ENCODE assay signal across 13 cellular contexts in the genomic region with DNA sequence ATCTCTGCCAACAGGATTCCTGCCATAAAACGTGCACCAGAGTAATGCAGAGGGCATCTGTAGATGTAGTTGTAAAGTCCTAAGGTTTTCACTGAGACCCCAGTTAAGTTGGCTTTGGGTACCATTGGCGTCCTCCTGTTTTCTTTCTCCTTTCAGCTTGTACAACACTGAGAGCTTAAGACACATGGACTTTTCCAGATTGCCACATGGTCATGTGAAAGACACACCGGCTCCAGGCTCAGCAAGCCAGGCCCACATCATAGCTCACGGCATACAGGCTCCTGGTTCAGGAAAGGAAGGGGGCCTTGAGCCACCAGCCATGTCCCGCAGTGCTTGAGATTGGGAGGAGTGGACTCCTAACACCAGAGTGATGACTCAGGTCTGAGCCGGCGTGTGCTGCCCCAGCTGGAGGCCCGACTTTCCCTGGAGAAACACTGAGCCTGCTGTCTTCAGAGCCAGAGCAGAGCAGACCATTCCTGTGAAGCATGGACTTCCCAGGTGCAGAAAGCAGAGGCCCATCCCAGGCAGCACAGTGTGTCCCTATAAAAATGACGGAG.
DNase-seq lines count a peak whose midpoint lies in the region; ATAC-seq and TF ChIP-seq lines count a peak whose summit lies in the region.
"Had no signal": no experiment of that assay in that cellular context is flagged by ENCODE, and none has a peak within 500 bp of the region (broad histone marks: within the 10 kb centered on the region; RNA-seq: fewer than 3 reads in every experiment).

No MANE protein-coding gene starts in this region.

- no peak for TF ChIP-seq CTCF in MCF 10A (IDR thresholded peaks at IDR 0.05; ENCODE audit: unreplicated experiment)
- no peak for TF ChIP-seq CTCF in breast epithelium (IDR thresholded peaks at IDR 0.05)
- TF ChIP-seq CTCF in choroid plexus epithelial cell (conservative IDR thresholded peaks at IDR 0.05; ENCODE audit: low read depth, low read length), result no peak

- WGBS in aorta, 2 donors, result 16 to 23% methylated on average over 9 of the region's 9 CpGs

- CTCF ChIA-PET in MCF 10A (lab: Yijun Ruan, JAX), result no interaction called here

- H3K36me3 ChIP-seq in breast epithelium (no peaks in the 10 kb centered on the region), aorta (ENCODE audit: control insufficient read depth in 1 of 2, insufficient read depth in 2 of 2, low read length in 1 of 2) (no peaks in the 10 kb centered on the region)

- H3K4me3 ChIP-seq in breast epithelium (no peak overlapping the region), choroid plexus epithelial cell (ENCODE audit: low read depth, low read length) (no peak overlapping the region), aorta (ENCODE audit: low read length in 2 of 2) (no peak overlapping the region)
- H3K4me3 ChIP-seq: testis had no signal

- no peaks in the 10 kb centered on the region for H3K4me1 Mint-ChIP-seq in MCF 10A (ENCODE audit: insufficient read depth, unreplicated experiment)
- H3K4me1 Mint-ChIP-seq: activated CD4-positive, alpha-beta T cell treated with anti-CD3 and anti-CD28 coated beads for 36 hours had no signal

- H3K4me1 ChIP-seq in breast epithelium, result no peaks in the 10 kb centered on the region
- H3K4me1 ChIP-seq in aorta (ENCODE audit: control insufficient read depth in 1 of 2, insufficient read depth in 2 of 2, low read length in 2 of 2), result peaks cover 3 to 4% of the 10 kb centered on the region in 2 donors

- no peak for TF ChIP-seq POLR2A in breast epithelium (IDR thresholded peaks at IDR 0.05)

- no peak overlapping the region for H3K4me3 Mint-ChIP-seq in MCF 10A (ENCODE audit: unreplicated experiment)
- H3K4me3 Mint-ChIP-seq: activated CD4-positive, alpha-beta T cell treated with anti-CD3 and anti-CD28 coated beads for 36 hours had no signal

- DNase-seq in MCF 10A (ENCODE audit: unreplicated experiment) (peak; percentile 53), breast epithelium (ENCODE audit: low spot score in 2 of 2) (no peak), choroid plexus epithelial cell (ENCODE audit: low read depth) (peak; percentile 93), kidney glomerular epithelial cell (lab: John Stamatoyannopoulos, UW) (peak; percentile 27), aorta (peak; percentile 72 to 85), KG1 (lab: John Stamatoyannopoulos, UW) (no peak)
- DNase-seq: activated CD4-positive, alpha-beta T cell treated with anti-CD3 and anti-CD28 coated beads for 36 hours; activated naive CD4-positive, alpha-beta T cell; OCI-M1; testis had no signal

- no peaks in the 10 kb centered on the region for H3K9me3 Mint-ChIP-seq in MCF 10A (ENCODE audit: unreplicated experiment)

- H3K9me3 ChIP-seq in breast epithelium (peaks cover 0 to 4% of the 10 kb centered on the region in 2 donors), aorta (ENCODE audit: control insufficient read depth, low read length) (no peaks in the 10 kb centered on the region)
- H3K9me3 ChIP-seq: testis had no signal

- intact Hi-C loops in MCF 10A (cut with micrococcal nuclease), result no loop called here
- intact Hi-C loops in breast epithelium (cut with DNase I; ENCODE audit: low total_unique reads), result no loop called here
- intact Hi-C loops in aorta (cut with DNase I), result loop anchor here in 1 of 2 donors (5.0 kb wide), 1 partner anchor 53 kb away; no protein-coding TSS in a partner anchor

- no peaks in the 10 kb centered on the region for H3K36me3 Mint-ChIP-seq in MCF 10A (ENCODE audit: insufficient read depth, unreplicated experiment)

- no peaks in the 10 kb centered on the region for H3K27me3 Mint-ChIP-seq in MCF 10A (ENCODE audit: insufficient read depth, unreplicated experiment)
- H3K27me3 Mint-ChIP-seq: activated CD4-positive, alpha-beta T cell treated with anti-CD3 and anti-CD28 coated beads for 36 hours had no signal

- H3K27me3 ChIP-seq in breast epithelium (no peaks in the 10 kb centered on the region), aorta (ENCODE audit: control insufficient read depth in 1 of 2, insufficient read depth in 2 of 2, low read length in 1 of 2) (no peaks in the 10 kb centered on the region)
- H3K27me3 ChIP-seq: testis had no signal

- H3K27ac ChIP-seq in breast epithelium (peak overlapping the region in 1 of 2 donors; percentile 6), aorta (ENCODE audit: low read depth in 1 of 2, low read length in 2 of 2) (peak overlapping the region in 1 of 2 donors; percentile 77)
- H3K27ac ChIP-seq: 22Rv1, testis had no signal

- ATAC-seq in aorta (ENCODE audit: low FRiP score), result peak; percentile 67
- ATAC-seq in HG03039 (IDR thresholded peaks at IDR 0.05; ENCODE audit: unreplicated experiment), result no peak
- no peak for ATAC-seq in GM18907 (IDR thresholded peaks at IDR 0.05; ENCODE audit: unreplicated experiment)
- ATAC-seq: activated CD4-positive, alpha-beta T cell treated with anti-CD3 and anti-CD28 coated beads for 36 hours had no signal

- H3K27ac Mint-ChIP-seq in MCF 10A (ENCODE audit: low read depth, unreplicated experiment), result no peak overlapping the region
- H3K27ac Mint-ChIP-seq: activated CD4-positive, alpha-beta T cell treated with anti-CD3 and anti-CD28 coated beads for 36 hours had no signal

- POLR2A ChIA-PET in MCF 10A (lab: Yijun Ruan, JAX), result interaction anchor here (0.5 kb wide), 1 partner anchor 814 kb away, joined by 4 read pairs; no protein-coding TSS in a partner anchor

- no TSS peak for BruUV-seq in MCF 10A (replicated peaks; lab: Mats Ljungman, UMichigan)

Comparison
In these comparisons a context has a peak if more than half of its experiments do, and no peak if none do; other contexts are left out.
1. DNase-seq: peak in MCF 10A (single experiment), choroid plexus epithelial cell (single experiment), kidney glomerular epithelial cell (single experiment) and aorta (2 of 2); none in breast epithelium (0 of 2) and KG1 (single experiment).